In genomic region chr2:241272298-241272721, GRCh38 we compare ENCODE assay signal across 8 cellular contexts. TPM values are rescaled to one million over a fixed set of nuclear protein-coding genes. Genes with fewer than 3 reads are reported as not detected.
DNase-seq lines count a peak whose midpoint lies in the region; ATAC-seq and TF ChIP-seq lines count a peak whose summit lies in the region.

No MANE protein-coding gene starts in this region.

- H3K27me3 Mint-ChIP-seq in activated CD4-positive, alpha-beta memory T cell treated with anti-CD3 and anti-CD28 coated beads for 36 hours, result no peaks in the 10 kb centered on the region

- H3K4me3 ChIP-seq in fibroblast of villous mesenchyme (ENCODE audit: low read depth, low read length), result peak overlapping the region; percentile 93
- H3K4me3 ChIP-seq in osteoblast (ENCODE audit: insufficient read depth, low read length), result peak overlapping the region; percentile 86

- H3K27me3 ChIP-seq in osteoblast (ENCODE audit: insufficient read depth, low read length), result no peaks in the 10 kb centered on the region

- H3K4me1 Mint-ChIP-seq in activated CD4-positive, alpha-beta memory T cell treated with anti-CD3 and anti-CD28 coated beads for 36 hours (ENCODE audit: low read depth), result peaks cover 48% of the 10 kb centered on the region

- peak overlapping the region; percentile 92 for H3K4me2 ChIP-seq in osteoblast (ENCODE audit: insufficient read depth, low read length)

- peaks cover 42% of the 10 kb centered on the region for H3K4me1 ChIP-seq in osteoblast (ENCODE audit: insufficient read depth, low read length)

- no peak overlapping the region for H2AFZ ChIP-seq in osteoblast (ENCODE audit: low read length)

- peak; percentile 17 for DNase-seq in activated CD4-positive, alpha-beta memory T cell treated with anti-CD3 and anti-CD28 coated beads for 36 hours
- DNase-seq in fibroblast of villous mesenchyme (ENCODE audit: low read depth), result peak; percentile 34
- no peak for DNase-seq in osteoblast (ENCODE audit: insufficient read length, low spot score, missing footprints)
- DNase-seq in retina, result no peak
- no peak for DNase-seq in pons (ENCODE audit: low spot score)

- peak overlapping the region; percentile 21 for H3K4me3 Mint-ChIP-seq in activated CD4-positive, alpha-beta memory T cell treated with anti-CD3 and anti-CD28 coated beads for 36 hours

- H3K27ac ChIP-seq in 22Rv1 (peak overlapping the region; percentile 74), osteoblast (ENCODE audit: low read depth, low read length) (peak overlapping the region; percentile 61)

- H3K36me3 ChIP-seq in osteoblast (ENCODE audit: insufficient read depth, low read length), result peaks cover 16% of the 10 kb centered on the region

- H3K36me3 Mint-ChIP-seq in activated CD4-positive, alpha-beta memory T cell treated with anti-CD3 and anti-CD28 coated beads for 36 hours, result peaks cover 18% of the 10 kb centered on the region

- intact Hi-C loops in activated CD4-positive, alpha-beta memory T cell treated with anti-CD3 and anti-CD28 coated beads for 36 hours (cut with micrococcal nuclease), result loop anchor here (2.0 to 10.0 kb wide), 2 partner anchors 42 to 198 kb away; partner anchors contain the start of genes HDLBP and SEPTIN2

- H3K9me3 Mint-ChIP-seq in activated CD4-positive, alpha-beta memory T cell treated with anti-CD3 and anti-CD28 coated beads for 36 hours, result peaks cover 14% of the 10 kb centered on the region

- no peaks in the 10 kb centered on the region for H3K9me3 ChIP-seq in osteoblast (ENCODE audit: low read depth, low read length)

- peak; percentile 36 for ATAC-seq in GM18868 (IDR thresholded peaks at IDR 0.05; ENCODE audit: unreplicated experiment)
- peak; percentile 35 for ATAC-seq in HG03280 (IDR thresholded peaks at IDR 0.05; ENCODE audit: unreplicated experiment)

- peaks cover 70% of the 10 kb centered on the region for H4K20me1 ChIP-seq in osteoblast (ENCODE audit: insufficient read depth, low read length)

- H3K79me2 ChIP-seq in osteoblast (ENCODE audit: insufficient read depth, low read length), result peaks cover 96% of the 10 kb centered on the region

- TF ChIP-seq CTCF in 22Rv1 (IDR thresholded peaks at IDR 0.05) (no peak), fibroblast of villous mesenchyme (IDR thresholded peaks at IDR 0.05; ENCODE audit: insufficient read depth, low read depth, low read length) (no peak), osteoblast (IDR thresholded peaks at IDR 0.05; ENCODE audit: extremely low read depth, low read depth, low read length) (no peak)

- no peak overlapping the region for H3K27ac Mint-ChIP-seq in activated CD4-positive, alpha-beta memory T cell treated with anti-CD3 and anti-CD28 coated beads for 36 hours

- POLR2A ChIA-PET in activated CD4-positive, alpha-beta memory T cell treated with anti-CD3 and anti-CD28 coated beads for 36 hours (lab: Charles Lee), result no interaction called here

- CTCF ChIA-PET in activated CD4-positive, alpha-beta memory T cell treated with anti-CD3 and anti-CD28 coated beads for 36 hours (lab: Charles Lee), result no interaction called here

RNA-seq across cellular contexts. Expression of gene HDLBP, which starts 43.2 kb away (rescaled TPM):
- total RNA-seq in activated CD4-positive, alpha-beta memory T cell treated with anti-CD3 and anti-CD28 coated beads for 36 hours, result 100 to 1,000 TPM; 243 to 251 TPM
- total RNA-seq in fibroblast of villous mesenchyme (1,089 and 1,343 TPM in 2 replicates), osteoblast (1,414 and 1,418 TPM in 2 replicates)

RNA-seq across cellular contexts. Expression of gene SEPTIN2, which starts 43.4 kb away (rescaled TPM):
- 100 to 1,000 TPM; 255 to 261 TPM for total RNA-seq in activated CD4-positive, alpha-beta memory T cell treated with anti-CD3 and anti-CD28 coated beads for 36 hours
- total RNA-seq in fibroblast of villous mesenchyme (426 and 577 TPM in 2 replicates), osteoblast (394 and 418 TPM in 2 replicates)

Comparison
In these comparisons a context has a peak if more than half of its experiments do, and no peak if none do; other contexts are left out.
1. DNase-seq: peak in activated CD4-positive, alpha-beta memory T cell treated with anti-CD3 and anti-CD28 coated beads for 36 hours (single experiment) and fibroblast of villous mesenchyme (single experiment); none in osteoblast (single experiment), retina (single experiment) and pons (single experiment).